In genomic region chr2:192146069-192147006, GRCh38 we compare ENCODE assay signal across 13 cellular contexts. TPM values are rescaled to one million over a fixed set of nuclear protein-coding genes. Genes with fewer than 3 reads are reported as not detected.
DNase-seq lines count a peak whose midpoint lies in the region; ATAC-seq and FAIRE-seq lines count a peak whose summit lies in the region.
"Had no signal": no experiment of that assay in that cellular context is flagged by ENCODE, and none has a peak within 500 bp of the region (broad histone marks: within the 10 kb centered on the region; RNA-seq: fewer than 3 reads in every experiment).

No MANE protein-coding gene starts in this region.

- no peaks in the 10 kb centered on the region for H3K27me3 Mint-ChIP-seq in stimulated activated naive CD8-positive, alpha-beta T cell treated with anti-CD3 and anti-CD28 coated beads, Interleukin-15, amount 100 ng/mL, for 72 hours
- H3K27me3 Mint-ChIP-seq in naive thymus-derived CD8-positive, alpha-beta T cell, result peaks cover 0 to 5% (median 3%) of the 10 kb centered on the region in 5 donors
- H3K27me3 Mint-ChIP-seq: activated B cell treated with CpG ODN at 0.5 μM for 24 hours had no signal

- no peak for DNase-seq in stimulated activated naive CD8-positive, alpha-beta T cell treated with anti-CD3 and anti-CD28 coated beads, Interleukin-15, Interleukin-2, amounts not matched to agents 100 U/mL and 50 U/mL, for 24 hours
- DNase-seq in stimulated activated naive CD8-positive, alpha-beta T cell treated with anti-CD3 and anti-CD28 coated beads, Interleukin-15, amount 100 ng/mL, for 72 hours, result no peak
- DNase-seq in amniotic epithelial cell (ENCODE audit: low read depth) (peak; percentile 64), frontal cortex (ENCODE audit: low spot score in 2 of 2) (no peak), NCI-H146 (lab: John Stamatoyannopoulos, UW) (no peak), epidermal melanocyte (ENCODE audit: insufficient read length, low spot score) (no peak), GM19240 (ENCODE audit: insufficient read length, low spot score) (no peak)
- no peak for DNase-seq in naive thymus-derived CD8-positive, alpha-beta T cell
- DNase-seq: activated B cell treated with CpG ODN at 0.5 μM for 24 hours, colonic mucosa, NCI-H187 treated with DMSO at 0.1 percent for 48 hours, Peyer's patch had no signal

- H3K27ac Mint-ChIP-seq in stimulated activated naive CD8-positive, alpha-beta T cell treated with anti-CD3 and anti-CD28 coated beads, Interleukin-15, amount 100 ng/mL, for 72 hours, result no peak overlapping the region
- H3K27ac Mint-ChIP-seq in naive thymus-derived CD8-positive, alpha-beta T cell, result no peak overlapping the region
- H3K27ac Mint-ChIP-seq: activated B cell treated with CpG ODN at 0.5 μM for 24 hours; activated T-helper 2 cell treated with anti-CD3 and anti-CD28 coated beads, Interferon-gamma antibody, Interleukin-2, Interleukin-4, amounts not matched to agents 10 μg/mL and 5 μg/mL and 100 μg/mL, durations not matched to agents 14 hours and 24 hours and 36 hours had no signal

- H3K4me3 Mint-ChIP-seq in stimulated activated naive CD8-positive, alpha-beta T cell treated with anti-CD3 and anti-CD28 coated beads, Interleukin-15, amount 100 ng/mL, for 72 hours, result no peak overlapping the region
- no peak overlapping the region for H3K4me3 Mint-ChIP-seq in naive thymus-derived CD8-positive, alpha-beta T cell
- H3K4me3 Mint-ChIP-seq: activated B cell treated with CpG ODN at 0.5 μM for 24 hours had no signal

- H3K4me1 Mint-ChIP-seq in stimulated activated naive CD8-positive, alpha-beta T cell treated with anti-CD3 and anti-CD28 coated beads, Interleukin-15, amount 100 ng/mL, for 72 hours, result no peaks in the 10 kb centered on the region
- no peaks in the 10 kb centered on the region for H3K4me1 Mint-ChIP-seq in naive thymus-derived CD8-positive, alpha-beta T cell
- H3K4me1 Mint-ChIP-seq: activated B cell treated with CpG ODN at 0.5 μM for 24 hours had no signal

- no peaks in the 10 kb centered on the region for H3K36me3 Mint-ChIP-seq in naive thymus-derived CD8-positive, alpha-beta T cell

- FAIRE-seq in frontal cortex (lab: Jason Lieb, UNC), result peak; percentile 36

- POLR2A ChIA-PET in naive thymus-derived CD8-positive, alpha-beta T cell (lab: Charles Lee), result no interaction called here

- H3K9me3 Mint-ChIP-seq in stimulated activated naive CD8-positive, alpha-beta T cell treated with anti-CD3 and anti-CD28 coated beads, Interleukin-15, amount 100 ng/mL, for 72 hours, result no peaks in the 10 kb centered on the region
- no peaks in the 10 kb centered on the region for H3K9me3 Mint-ChIP-seq in naive thymus-derived CD8-positive, alpha-beta T cell
- H3K9me3 Mint-ChIP-seq: activated B cell treated with CpG ODN at 0.5 μM for 24 hours; activated T-helper 2 cell treated with anti-CD3 and anti-CD28 coated beads, Interferon-gamma antibody, Interleukin-2, Interleukin-4, amounts not matched to agents 10 μg/mL and 5 μg/mL and 100 μg/mL, durations not matched to agents 14 hours and 24 hours and 36 hours had no signal

- ATAC-seq in stimulated activated naive CD8-positive, alpha-beta T cell treated with anti-CD3 and anti-CD28 coated beads, Interleukin-15, Interleukin-2, amounts not matched to agents 100 U/mL and 50 U/mL, for 24 hours, result peak; percentile 49
- no peak for ATAC-seq in stimulated activated naive CD8-positive, alpha-beta T cell treated with anti-CD3 and anti-CD28 coated beads, Interleukin-15, amount 100 ng/mL, for 72 hours
- ATAC-seq in naive thymus-derived CD8-positive, alpha-beta T cell, result no peak

RNA-seq across cellular contexts. Expression of gene TMEFF2, which starts 48.4 kb away (rescaled TPM):
- 37.5 TPM for total RNA-seq in frontal cortex
- total RNA-seq in naive thymus-derived CD8-positive, alpha-beta T cell, result not detected
- not detected for polyA plus RNA-seq in naive thymus-derived CD8-positive, alpha-beta T cell
- total RNA-seq: activated B cell treated with CpG ODN at 0.5 μM for 24 hours; activated T-helper 2 cell treated with anti-CD3 and anti-CD28 coated beads, Interferon-gamma antibody, Interleukin-2, Interleukin-4, amounts not matched to agents 10 μg/mL and 5 μg/mL and 100 μg/mL, durations not matched to agents 14 hours and 24 hours and 36 hours had no signal

Comparison
In these comparisons a context has a peak if more than half of its experiments do, and no peak if none do; other contexts are left out.
1. RNA of gene TMEFF2, which starts 48.4 kb away (total RNA-seq): 37.5 TPM in frontal cortex (single experiment); not detected in naive thymus-derived CD8-positive, alpha-beta T cell; every median in the first group is over 10 times any median in the second.